Comparison of ENCODE assay signal across 11 cellular contexts in genomic region chr12:130146532-130146931, GRCh38. TPM values are rescaled to one million over a fixed set of nuclear protein-coding genes. Genes with fewer than 3 reads are reported as not detected.
"Had no signal": no experiment of that assay in that cellular context is flagged by ENCODE, and none has a peak within 500 bp of the region (broad histone marks: within the 10 kb centered on the region; RNA-seq: fewer than 3 reads in every experiment).

No MANE protein-coding gene starts in this region.

- ATAC-seq: GM23338, HCT116 had no signal

- H3K4me2 ChIP-seq: GM23338 had no signal

- H3K9me3 Mint-ChIP-seq: H9 had no signal

- H3K9ac ChIP-seq: GM23248 had no signal

- H3K36me3 ChIP-seq: HAP-1 had no signal

- H2AFZ ChIP-seq: GM23248, GM23338 had no signal

- DNase-seq: GM23248, GOT3, H7, H9, HCEC 1CT, HFFc6 had no signal

- FAIRE-seq: H1, H54 had no signal

- H3K4me1 ChIP-seq: HAP-1 had no signal

- H3K9me3 ChIP-seq: HAP-1 had no signal

- H3K4me3 ChIP-seq: GM23248, GM23338, HAP-1 had no signal

- H3K27ac Mint-ChIP-seq: GM23338, H9, HFFc6 had no signal

- H3K4me1 Mint-ChIP-seq: GM23338 had no signal

- H3K27ac ChIP-seq: GM23248 had no signal

- H3K4me3 Mint-ChIP-seq: GM23338, H9, HFFc6 had no signal

RNA-seq across cellular contexts. Expression of gene FZD10, which starts 15.7 kb away (rescaled TPM):
- total RNA-seq: GM23248, HFFc6 had no signal
- polyA plus RNA-seq: GM23248 had no signal
